9 cellular contexts compared by ENCODE assay signal in genomic region chr1:3747903-3748302, GRCh38. TPM values are rescaled to one million over a fixed set of nuclear protein-coding genes. Genes with fewer than 3 reads are reported as not detected.
DNase-seq lines count a peak whose midpoint lies in the region; ATAC-seq and TF ChIP-seq lines count a peak whose summit lies in the region.
"Had no signal": no experiment of that assay in that cellular context is flagged by ENCODE, and none has a peak within 500 bp of the region (broad histone marks: within the 10 kb centered on the region; RNA-seq: fewer than 3 reads in every experiment).

No MANE protein-coding gene starts in this region.

- H3K9ac ChIP-seq in SK-N-SH (no peak overlapping the region), fibroblast of lung (ENCODE audit: insufficient read depth, low read length) (no peak overlapping the region), smooth muscle cell (ENCODE audit: low read depth) (no peak overlapping the region)

- H3K9me3 ChIP-seq in SK-N-SH, result no peaks in the 10 kb centered on the region
- H3K9me3 ChIP-seq in fibroblast of lung (ENCODE audit: control insufficient read depth, insufficient read depth, low read depth, low read length), result no peaks in the 10 kb centered on the region
- no peaks in the 10 kb centered on the region for H3K9me3 ChIP-seq in smooth muscle cell (replicated peaks; ENCODE audit: low read depth)

- WGBS in SK-N-SH (ENCODE audit: low lambda C conversion rate), result 54% methylated on average over 10 of the region's 13 CpGs
- WGBS in smooth muscle cell (ENCODE audit: low lambda C conversion rate), result 91% methylated on average over 13 of the region's 13 CpGs

- peak overlapping the region; percentile 75 for H3K4me2 ChIP-seq in SK-N-SH
- H3K4me2 ChIP-seq in fibroblast of lung (ENCODE audit: extremely low read depth, insufficient read depth, low read length), result peak overlapping the region; percentile 82
- H3K4me2 ChIP-seq in smooth muscle cell, result peak overlapping the region; percentile 99

- no peaks in the 10 kb centered on the region for H3K27me3 ChIP-seq in SK-N-SH (ENCODE audit: insufficient read depth)
- H3K27me3 ChIP-seq in fibroblast of lung (ENCODE audit: control insufficient read depth, insufficient read depth, low read length), result no peaks in the 10 kb centered on the region
- H3K27me3 ChIP-seq in smooth muscle cell (ENCODE audit: low read depth), result peaks cover 5% of the 10 kb centered on the region

- H4K20me1 ChIP-seq in SK-N-SH (ENCODE audit: insufficient read depth), result no peaks in the 10 kb centered on the region
- no peaks in the 10 kb centered on the region for H4K20me1 ChIP-seq in fibroblast of lung (ENCODE audit: control insufficient read depth, extremely low read depth, insufficient read depth, low read length)
- H4K20me1 ChIP-seq in smooth muscle cell (ENCODE audit: low read depth), result peaks cover 28% of the 10 kb centered on the region

- TF ChIP-seq CTCF in SK-N-SH (IDR thresholded peaks at IDR 0.05), result no peak
- no peak for TF ChIP-seq CTCF in VCaP (conservative IDR thresholded peaks at IDR 0.05)
- TF ChIP-seq CTCF in fibroblast of lung (conservative IDR thresholded peaks at IDR 0.05 in 1 of 2, IDR thresholded peaks at IDR 0.05 in 1 of 2; ENCODE audit: low read depth in 1 of 2, low read length in 2 of 2), result no peak
- TF ChIP-seq CTCF in smooth muscle cell (IDR thresholded peaks at IDR 0.05; ENCODE audit: borderline replicate concordance, insufficient read depth, poor library complexity, severe bottlenecking), result no peak

- peaks cover 0 to 28% of the 10 kb centered on the region in 2 experiments; a peak in 1 of 4 replicates for H3K4me1 ChIP-seq in SK-N-SH (ENCODE audit: control insufficient read depth in 1 of 2, insufficient read depth in 2 of 2, low read depth in 1 of 2, low read length in 1 of 2)
- H3K4me1 ChIP-seq in fibroblast of lung (ENCODE audit: control insufficient read depth, extremely low read depth, insufficient read depth, low read length), result peaks cover 4% of the 10 kb centered on the region
- H3K4me1 ChIP-seq in smooth muscle cell (ENCODE audit: low read depth), result peaks cover 14% of the 10 kb centered on the region

- H2AFZ ChIP-seq in SK-N-SH (ENCODE audit: low read depth), result peak overlapping the region; percentile 87; the same call in 1 of the 2 replicates
- H2AFZ ChIP-seq in fibroblast of lung (ENCODE audit: low read length), result peak overlapping the region; percentile 53
- peak overlapping the region; percentile 64 for H2AFZ ChIP-seq in smooth muscle cell (ENCODE audit: low read depth)

- DNase-seq in SK-N-SH (no peak), fibroblast of lung (ENCODE audit: low read depth in 2 of 2) (no peak), smooth muscle cell (lab: John Stamatoyannopoulos, UW; ENCODE audit: unreplicated experiment) (no peak), SIG-M5 treated with dmso at 0.1 percent for 504 hours (lab: John Stamatoyannopoulos, UW; ENCODE audit: unreplicated experiment) (no peak)
- no peak for DNase-seq in activated CD4-positive, alpha-beta T cell treated with anti-CD3 and anti-CD28 coated beads for 48 hours

- peaks cover 4% of the 10 kb centered on the region; the same call in 1 of the 2 replicates for H3K79me2 ChIP-seq in SK-N-SH (ENCODE audit: insufficient read depth)
- no peaks in the 10 kb centered on the region for H3K79me2 ChIP-seq in fibroblast of lung (ENCODE audit: control insufficient read depth, insufficient read depth, low read length)
- H3K79me2 ChIP-seq in smooth muscle cell (ENCODE audit: low read depth), result no peaks in the 10 kb centered on the region

- H3K27ac ChIP-seq in SK-N-SH (ENCODE audit: low read depth in 2 of 2, low read length in 1 of 2), result no peak overlapping the region
- peak overlapping the region; percentile 82 for H3K27ac ChIP-seq in VCaP
- H3K27ac ChIP-seq in fibroblast of lung (ENCODE audit: insufficient read depth, low read length), result no peak overlapping the region
- H3K27ac ChIP-seq in smooth muscle cell (ENCODE audit: low read depth), result no peak overlapping the region

- POLR2A ChIA-PET in SK-N-SH (lab: Yijun Ruan, JAX), result no interaction called here

- no peak for TF ChIP-seq EP300 in SK-N-SH (IDR thresholded peaks at IDR 0.05; ENCODE audit: borderline replicate concordance in 1 of 2, low read depth in 1 of 2, low read length in 1 of 2)

- no peaks in the 10 kb centered on the region for H3K9me2 ChIP-seq in SK-N-SH

- H3K4me3 ChIP-seq in SK-N-SH (ENCODE audit: low read depth in 2 of 2, low read length in 1 of 2), result peak overlapping the region; percentile 56 to 79; a peak in 3 of 4 replicates
- H3K4me3 ChIP-seq in fibroblast of lung (replicated peaks in 1 of 4; ENCODE audit: control extremely low read depth in 1 of 4, insufficient read depth in 1 of 4, low read depth in 3 of 4, low read length in 4 of 4), result peak overlapping the region; percentile 54 to 74 (median 64)
- peak overlapping the region; percentile 78 for H3K4me3 ChIP-seq in smooth muscle cell

- H3F3A ChIP-seq in SK-N-SH (replicated peaks; ENCODE audit: insufficient read depth) (peaks cover 10% of the 10 kb centered on the region), smooth muscle cell (ENCODE audit: low read depth) (no peaks in the 10 kb centered on the region)

- CTCF ChIA-PET in SK-N-SH (lab: Yijun Ruan, JAX), result interaction anchor here (1.1 to 1.5 kb wide), 2 partner anchors 20 to 23 kb away, joined by 3 to 4 read pairs; no protein-coding TSS in a partner anchor

- ATAC-seq in SK-N-SH treated with all-trans-retinoic acid at 6 μM for 48 hours (no peak), GM21825 (IDR thresholded peaks at IDR 0.05; ENCODE audit: unreplicated experiment) (no peak)

- H3K36me3 ChIP-seq in SK-N-SH (replicated peaks in 1 of 2; ENCODE audit: control insufficient read depth in 1 of 2, insufficient read depth in 2 of 2, low read length in 1 of 2) (peaks cover 0 to 4% of the 10 kb centered on the region in 2 experiments), fibroblast of lung (ENCODE audit: control insufficient read depth, insufficient read depth, low read length) (no peaks in the 10 kb centered on the region), smooth muscle cell (ENCODE audit: low read depth) (no peaks in the 10 kb centered on the region)

- no peak for TF ChIP-seq RAD21 in SK-N-SH (IDR thresholded peaks at IDR 0.05; ENCODE audit: low read length)

TF ChIP-seq in SK-N-SH, 30 proteins besides CTCF, POLR2A, EP300 and RAD21 (continues in another document):
- no peak for TF ChIP-seq USF1 (IDR thresholded peaks at IDR 0.05; ENCODE audit: borderline replicate concordance, low read depth)
- TF ChIP-seq CHD2 (IDR thresholded peaks at IDR 0.05; ENCODE audit: low read length, partially characterized antibody), result no peak
- TF ChIP-seq GATA2 (CRISPR knock-in tag; IDR thresholded peaks at IDR 0.05), result no peak
- no peak for TF ChIP-seq TCF12 (IDR thresholded peaks at IDR 0.05)
- TF ChIP-seq GABPA (IDR thresholded peaks at IDR 0.05; ENCODE audit: low read depth), result no peak
- TF ChIP-seq EZH2phosphoT487 (IDR thresholded peaks at IDR 0.05; ENCODE audit: borderline replicate concordance, low read depth), result no peak

TF ChIP-seq in SK-N-SH treated with all-trans-retinoic acid at 6 μM for 48 hours, 23 proteins besides CTCF, POLR2A, EP300 and RAD21:
- no peak for TF ChIP-seq CREB5 (CRISPR knock-in tag; IDR thresholded peaks at IDR 0.05; ENCODE audit: low read depth)

RNA-seq across cellular contexts. Expression of gene CCDC27, which starts 4.3 kb away (rescaled TPM):
- polyA plus RNA-seq in SK-N-SH (2012; rRNA removed) (not detected in 2 replicates), fibroblast of lung (not detected in 2 replicates), smooth muscle cell (not detected in 2 replicates)
- polyA plus RNA-seq in SK-N-SH (2012; cell fraction: cytosol; rRNA removed), result not detected in 2 replicates
- not detected in 2 replicates for polyA plus RNA-seq in SK-N-SH (2012; cell fraction: nucleus; rRNA removed)
- total RNA-seq in fibroblast of lung (not detected in 2 replicates), smooth muscle cell (not detected in 2 replicates)
- not detected in 2 replicates for polyA plus RNA-seq in fibroblast of lung (2012)
- polyA minus RNA-seq in fibroblast of lung (ENCODE audit: low replicate concordance), result not detected in 2 replicates
- total RNA-seq: kidney epithelial cell had no signal

RNA-seq across cellular contexts. Expression of gene SMIM1, which starts 24.6 kb away (rescaled TPM):
- polyA plus RNA-seq in SK-N-SH (2012; rRNA removed) (5.9 and 6.1 TPM in 2 replicates), fibroblast of lung (not detected in 2 replicates), smooth muscle cell (14.9 and 15.2 TPM in 2 replicates)
- 3.7 and 5.5 TPM in 2 replicates for polyA plus RNA-seq in SK-N-SH (2012; cell fraction: cytosol; rRNA removed)
- polyA plus RNA-seq in SK-N-SH (2012; cell fraction: nucleus; rRNA removed), result 2.6 and 4.2 TPM in 2 replicates
- total RNA-seq in fibroblast of lung (1.5 and 2.0 TPM in 2 replicates), smooth muscle cell (1.3 and 5.3 TPM in 2 replicates)
- polyA plus RNA-seq in fibroblast of lung (2012), result 1.0 and 1.5 TPM in 2 replicates
- not detected in 2 replicates for polyA minus RNA-seq in fibroblast of lung (ENCODE audit: low replicate concordance)
- total RNA-seq: kidney epithelial cell had no signal

RNA-seq across cellular contexts. Expression of gene LRRC47, which starts 48.4 kb away (rescaled TPM):
- polyA plus RNA-seq in SK-N-SH (2012; rRNA removed) (26.9 and 34.6 TPM in 2 replicates), fibroblast of lung (28.8 and 32.4 TPM in 2 replicates), smooth muscle cell (37.3 and 38.0 TPM in 2 replicates)
- polyA plus RNA-seq in SK-N-SH (2012; cell fraction: cytosol; rRNA removed), result 25.0 and 31.4 TPM in 2 replicates
- polyA plus RNA-seq in SK-N-SH (2012; cell fraction: nucleus; rRNA removed), result 52.1 and 53.1 TPM in 2 replicates
- total RNA-seq in fibroblast of lung (25.1 and 26.7 TPM in 2 replicates), smooth muscle cell (24.9 and 31.6 TPM in 2 replicates)
- 29.8 and 30.4 TPM in 2 replicates for polyA plus RNA-seq in fibroblast of lung (2012)
- 9.9 and 11.0 TPM in 2 replicates for polyA minus RNA-seq in fibroblast of lung (ENCODE audit: low replicate concordance)
